In genomic region chr22:46028069-46028991, GRCh38 we compare ENCODE assay signal across 11 cellular contexts. TPM values are rescaled to one million over a fixed set of nuclear protein-coding genes. Genes with fewer than 3 reads are reported as not detected.
DNase-seq lines count a peak whose midpoint lies in the region; ATAC-seq and TF ChIP-seq lines count a peak whose summit lies in the region.
"Had no signal": no experiment of that assay in that cellular context is flagged by ENCODE, and none has a peak within 500 bp of the region (broad histone marks: within the 10 kb centered on the region; RNA-seq: fewer than 3 reads in every experiment).

No MANE protein-coding gene starts in this region.

- peak; percentile 6 to 63 for DNase-seq in ascending aorta (ENCODE audit: low spot score in 2 of 2)
- DNase-seq in psoas muscle = no peak
- DNase-seq in NCI-H2227 (lab: John Stamatoyannopoulos, UW; ENCODE audit: unreplicated experiment) = no peak
- DNase-seq in COR-L47 (lab: John Stamatoyannopoulos, UW) = no peak
- DNase-seq in COLO829 (ENCODE audit: low spot score) = no peak
- DNase-seq in activated CD8-positive, alpha-beta T cell treated with anti-CD3 and anti-CD28 coated beads, Interleukin-2, amount 10 ng/mL, durations not matched to agents 7 days and 5 days = no peak
- DNase-seq: activated CD8-positive, alpha-beta T cell treated with anti-CD3 and anti-CD28 coated beads for 36 hours; NCI-H187 had no signal

- H3K27me3 ChIP-seq in ascending aorta (no peaks in the 10 kb centered on the region), iPS-18a (ENCODE audit: control insufficient read depth, insufficient read depth, low read length) (peaks cover 46% of the 10 kb centered on the region), psoas muscle (ENCODE audit: insufficient read depth in 3 of 3, low read length in 2 of 3) (no peaks in the 10 kb centered on the region)

- H3K4me3 ChIP-seq in ascending aorta (peak overlapping the region in 1 of 2 donors; percentile 67), iPS-18a (ENCODE audit: low read length) (peak overlapping the region; percentile 53), psoas muscle (peak overlapping the region; percentile 66)

- 80 to 87% (median 85%) methylated on average over 16 of the region's 16 CpGs for WGBS in psoas muscle, 3 donors

- H3K27ac Mint-ChIP-seq in activated CD8-positive, alpha-beta T cell treated with anti-CD3 and anti-CD28 coated beads, Interleukin-2, amount 10 ng/mL, durations not matched to agents 7 days and 5 days = no peak overlapping the region
- H3K27ac Mint-ChIP-seq: activated CD8-positive, alpha-beta T cell treated with anti-CD3 and anti-CD28 coated beads for 36 hours; T-helper 1 cell treated with Interleukin-12 subunit alpha and Interleukin-12 subunit beta and Interleukin-4 antibody, amounts not matched to agents 30 μg/mL and 1 μg/mL, for 36 hours had no signal

- H3K9me3 ChIP-seq in ascending aorta = no peaks in the 10 kb centered on the region
- H3K9me3 ChIP-seq in iPS-18a (ENCODE audit: control insufficient read depth, low read depth, low read length) = no peaks in the 10 kb centered on the region
- no peaks in the 10 kb centered on the region for H3K9me3 ChIP-seq in psoas muscle

- intact Hi-C loops in ascending aorta (cut with DNase I) = no loop called here
- intact Hi-C loops in psoas muscle (cut with DNase I) = no loop called here

- no peak overlapping the region for H3K4me3 Mint-ChIP-seq in activated CD8-positive, alpha-beta T cell treated with anti-CD3 and anti-CD28 coated beads, Interleukin-2, amount 10 ng/mL, durations not matched to agents 7 days and 5 days
- H3K4me3 Mint-ChIP-seq: activated CD8-positive, alpha-beta T cell treated with anti-CD3 and anti-CD28 coated beads for 36 hours; T-helper 1 cell treated with Interleukin-12 subunit alpha and Interleukin-12 subunit beta and Interleukin-4 antibody, amounts not matched to agents 30 μg/mL and 1 μg/mL, for 36 hours had no signal

- H3K36me3 Mint-ChIP-seq in activated CD8-positive, alpha-beta T cell treated with anti-CD3 and anti-CD28 coated beads, Interleukin-2, amount 10 ng/mL, durations not matched to agents 7 days and 5 days (ENCODE audit: low read depth) = no peaks in the 10 kb centered on the region

- CTCF ChIA-PET in activated CD8-positive, alpha-beta T cell treated with anti-CD3 and anti-CD28 coated beads, Interleukin-2, amount 10 ng/mL, durations not matched to agents 7 days and 5 days (lab: Charles Lee) = interaction anchor here (1.0 to 1.2 kb wide), 4 partner anchors 10 to 22 kb away, joined by 3 to 4 read pairs (median 4); no protein-coding TSS in a partner anchor

- no peak for ATAC-seq in psoas muscle
- ATAC-seq in activated CD8-positive, alpha-beta T cell treated with anti-CD3 and anti-CD28 coated beads, Interleukin-2, amount 10 ng/mL, durations not matched to agents 7 days and 5 days = no peak
- ATAC-seq: activated CD8-positive, alpha-beta T cell treated with anti-CD3 and anti-CD28 coated beads for 36 hours had no signal

- TF ChIP-seq CTCF in 22Rv1 (IDR thresholded peaks at IDR 0.05) = no peak
- no peak for TF ChIP-seq CTCF in ascending aorta (IDR thresholded peaks at IDR 0.05)
- TF ChIP-seq CTCF in psoas muscle (IDR thresholded peaks at IDR 0.05) = no peak

- no peaks in the 10 kb centered on the region for H3K36me3 ChIP-seq in ascending aorta
- no peaks in the 10 kb centered on the region for H3K36me3 ChIP-seq in iPS-18a (ENCODE audit: control insufficient read depth, low read depth, low read length)
- no peaks in the 10 kb centered on the region for H3K36me3 ChIP-seq in psoas muscle (ENCODE audit: insufficient read depth in 1 of 2, low read depth in 1 of 2)

- H3K27ac ChIP-seq in 22Rv1 (peak overlapping the region; percentile 54; the same call in 1 of the 2 replicates), ascending aorta (peak overlapping the region; percentile 64 to 82), iPS-18a (ENCODE audit: low read length) (no peak overlapping the region), psoas muscle (peak overlapping the region; percentile 72)

- no peaks in the 10 kb centered on the region for H3K9me3 Mint-ChIP-seq in activated CD8-positive, alpha-beta T cell treated with anti-CD3 and anti-CD28 coated beads, Interleukin-2, amount 10 ng/mL, durations not matched to agents 7 days and 5 days (ENCODE audit: insufficient read depth)
- H3K9me3 Mint-ChIP-seq: activated CD8-positive, alpha-beta T cell treated with anti-CD3 and anti-CD28 coated beads for 36 hours; T-helper 1 cell treated with Interleukin-12 subunit alpha and Interleukin-12 subunit beta and Interleukin-4 antibody, amounts not matched to agents 30 μg/mL and 1 μg/mL, for 36 hours had no signal

- peaks cover 34% of the 10 kb centered on the region for H3K27me3 Mint-ChIP-seq in activated CD8-positive, alpha-beta T cell treated with anti-CD3 and anti-CD28 coated beads, Interleukin-2, amount 10 ng/mL, durations not matched to agents 7 days and 5 days (ENCODE audit: low read depth)

- POLR2A ChIA-PET in activated CD8-positive, alpha-beta T cell treated with anti-CD3 and anti-CD28 coated beads, Interleukin-2, amount 10 ng/mL, durations not matched to agents 7 days and 5 days (lab: Charles Lee) = no interaction called here

- H3K4me1 Mint-ChIP-seq in activated CD8-positive, alpha-beta T cell treated with anti-CD3 and anti-CD28 coated beads, Interleukin-2, amount 10 ng/mL, durations not matched to agents 7 days and 5 days (ENCODE audit: low read depth) = peaks cover 16% of the 10 kb centered on the region

- no peak overlapping the region for H3K9ac ChIP-seq in iPS-18a (ENCODE audit: low read length)

- H3K4me1 ChIP-seq in ascending aorta (peaks cover 0 to 7% of the 10 kb centered on the region in 2 donors), iPS-18a (ENCODE audit: control insufficient read depth, low read depth, low read length) (peaks cover 20% of the 10 kb centered on the region), psoas muscle (no peaks in the 10 kb centered on the region)

RNA-seq across cellular contexts. Expression of gene WNT7B, which starts 51.4 kb away (rescaled TPM):
- total RNA-seq in ascending aorta (not detected), psoas muscle (not detected)
- polyA plus RNA-seq in psoas muscle = under 1 TPM in 1 of 3 donors, not detected in 2; 0.05 TPM
- not detected for total RNA-seq in activated CD8-positive, alpha-beta T cell treated with anti-CD3 and anti-CD28 coated beads, Interleukin-2, amount 10 ng/mL, durations not matched to agents 7 days and 5 days
- total RNA-seq: activated CD8-positive, alpha-beta T cell treated with anti-CD3 and anti-CD28 coated beads for 36 hours had no signal

Comparison
In these comparisons a context has a peak if more than half of its experiments do, and no peak if none do; other contexts are left out.
1. DNase-seq: peak in ascending aorta (2 of 2); none in psoas muscle (0 of 2), NCI-H2227 (single experiment), COR-L47 (single experiment), COLO829 (single experiment) and activated CD8-positive, alpha-beta T cell treated with anti-CD3 and anti-CD28 coated beads, Interleukin-2, amount 10 ng/mL, durations not matched to agents 7 days and 5 days (single experiment).